20 cellular contexts compared by ENCODE assay signal in the genomic region with DNA sequence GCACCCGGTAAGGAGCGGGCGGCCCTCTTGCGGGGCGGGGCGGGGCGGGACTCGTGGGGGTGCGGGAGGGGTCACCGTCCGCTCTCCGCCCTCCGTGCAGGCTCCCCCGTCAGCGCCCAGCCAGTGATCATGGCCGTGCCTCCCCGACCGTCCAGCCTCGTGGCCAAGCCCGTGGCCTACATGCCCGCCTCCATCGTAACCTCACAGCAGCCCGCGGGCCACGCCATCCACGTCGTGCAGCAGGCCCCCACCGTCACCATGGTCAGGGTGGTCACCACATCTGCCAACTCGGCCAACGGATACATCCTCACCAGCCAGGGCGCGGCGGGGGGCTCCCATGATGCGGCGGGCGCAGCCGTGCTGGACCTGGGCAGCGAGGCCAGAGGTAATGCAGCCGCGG. TPM values are rescaled to one million over a fixed set of nuclear protein-coding genes. Genes with fewer than 3 reads are reported as not detected.
DNase-seq lines count a peak whose midpoint lies in the region; ATAC-seq, FAIRE-seq and TF ChIP-seq lines count a peak whose summit lies in the region.
"Had no signal": no experiment of that assay in that cellular context is flagged by ENCODE, and none has a peak within 500 bp of the region (broad histone marks: within the 10 kb centered on the region; RNA-seq: fewer than 3 reads in every experiment).

No MANE protein-coding gene starts in this region.

- H3K4ac ChIP-seq in H9 (ENCODE audit: low read depth, low read length) (no peak overlapping the region), neuronal stem cell (ENCODE audit: low read length) (no peak overlapping the region)

- H3K36me3 ChIP-seq in GM12878 (ENCODE audit: control insufficient read depth in 2 of 2, insufficient read depth in 2 of 2, low read length in 1 of 2) = peaks cover 11 to 33% of the 10 kb centered on the region in 2 experiments; a peak in 3 of 4 replicates
- peaks cover 59 to 93% of the 10 kb centered on the region in 2 donors for H3K36me3 ChIP-seq in neuronal stem cell (replicated peaks in 1 of 2; ENCODE audit: control insufficient read depth in 2 of 2, insufficient read depth in 2 of 2, low read length in 2 of 2)

- TF ChIP-seq RAD21 in GM12878 (IDR thresholded peaks at IDR 0.05; ENCODE audit: insufficient read depth, low read depth, low read length) = no peak

- H2BK120ac ChIP-seq in H9 (ENCODE audit: low read depth, low read length, poor library complexity, severe bottlenecking) (no peak overlapping the region), neuronal stem cell (ENCODE audit: low read depth, low read length) (no peak overlapping the region)

- no peak for TF ChIP-seq EP300 in GM12878 (IDR thresholded peaks at IDR 0.05; ENCODE audit: borderline replicate concordance in 1 of 2, control insufficient read depth in 1 of 2, low read depth in 2 of 2, low read length in 2 of 2)

- SMC1A ChIA-PET in GM12878 (lab: Charles Lee; ENCODE audit: uncharacterized antibody, unreplicated experiment) = no interaction called here

- H3K27ac ChIP-seq in H9 (ENCODE audit: insufficient read length, low read depth, low read length) (no peak overlapping the region), GM12878 (ENCODE audit: control insufficient read depth, insufficient read depth) (no peak overlapping the region), neuronal stem cell (replicated peaks; ENCODE audit: low read length) (no peak overlapping the region)
- H3K27ac ChIP-seq: BLaER1 treated with 17β-estradiol and CSF1 and Interleukin-3, amounts not matched to agents 10 nM and 100 nM; HL-60 had no signal

- intact Hi-C loops in GM12878 (cut with micrococcal nuclease; ENCODE audit: unreplicated experiment) = no loop called here

- no peak overlapping the region; the same call in 1 of the 2 replicates for H3K14ac ChIP-seq in H9 (ENCODE audit: insufficient read depth, low read length)
- no peak overlapping the region for H3K14ac ChIP-seq in neuronal stem cell (ENCODE audit: low read length)

- in situ Hi-C loops in GM12878 (cut with MboI) = no loop called here

- no peaks in the 10 kb centered on the region for H3K4me1 Mint-ChIP-seq in H9
- no peaks in the 10 kb centered on the region for H3K4me1 Mint-ChIP-seq in T-helper 17 cell
- no peaks in the 10 kb centered on the region for H3K4me1 Mint-ChIP-seq in activated CD4-positive, alpha-beta memory T cell treated with anti-CD3 and anti-CD28 coated beads, Interleukin-2, amount 10 ng/mL, durations not matched to agents 7 days and 5 days
- H3K4me1 Mint-ChIP-seq: GM23338 had no signal

- no peak overlapping the region for H2BK20ac ChIP-seq in H9 (ENCODE audit: low read depth, low read length, poor library complexity, severe bottlenecking)

- H3K27me3 Mint-ChIP-seq in H9 (ENCODE audit: low read depth) (no peaks in the 10 kb centered on the region), T-helper 17 cell (no peaks in the 10 kb centered on the region)
- no peaks in the 10 kb centered on the region for H3K27me3 Mint-ChIP-seq in activated CD4-positive, alpha-beta memory T cell treated with anti-CD3 and anti-CD28 coated beads, Interleukin-2, amount 10 ng/mL, durations not matched to agents 7 days and 5 days
- H3K27me3 Mint-ChIP-seq: B cell had no signal

- H3K9ac ChIP-seq in H9 (ENCODE audit: extremely low read depth, insufficient read length, low read length) (no peak overlapping the region), GM12878 (ENCODE audit: control insufficient read depth, insufficient read depth, low read length) (no peak overlapping the region), neuronal stem cell (ENCODE audit: low read depth, low read length, poor library complexity) (no peak overlapping the region)
- H3K9ac ChIP-seq: BLaER1 treated with 17β-estradiol and CSF1 and Interleukin-3, amounts not matched to agents 10 nM and 100 nM had no signal

- peak overlapping the region; percentile 77 for H4K5ac ChIP-seq in H9 (ENCODE audit: insufficient read length, low read depth, low read length)

- H2BK5ac ChIP-seq in H9 (ENCODE audit: insufficient read length, low read length) = no peak overlapping the region
- H2BK5ac ChIP-seq in neuronal stem cell (ENCODE audit: low read length) = peak overlapping the region; percentile 87

- H2AFZ ChIP-seq in H9 (ENCODE audit: low read length) = no peak overlapping the region
- H2AFZ ChIP-seq in GM12878 (ENCODE audit: control insufficient read depth, low read depth, low read length) = no peak overlapping the region
- H2AFZ ChIP-seq in neuronal stem cell (ENCODE audit: low read length) = no peak overlapping the region
- H2AFZ ChIP-seq: GM23338 had no signal

- H3K56ac ChIP-seq in H9 (ENCODE audit: insufficient read length, low read depth, low read length) = no peak overlapping the region

- no peak overlapping the region for H2BK15ac ChIP-seq in H9 (ENCODE audit: low read depth, low read length)
- H2BK15ac ChIP-seq in neuronal stem cell (ENCODE audit: low read length) = no peak overlapping the region

- no TSS peak for BruUV-seq in GM12878 (replicated peaks; lab: Mats Ljungman, UMichigan)

- H3K27me3 ChIP-seq in H9 (ENCODE audit: insufficient read depth, low read length) = no peaks in the 10 kb centered on the region
- H3K27me3 ChIP-seq in GM12878 (replicated peaks in 1 of 2; ENCODE audit: control insufficient read depth in 2 of 2, insufficient read depth in 2 of 2, low read length in 1 of 2) = no peaks in the 10 kb centered on the region
- H3K27me3 ChIP-seq in neuronal stem cell (ENCODE audit: control insufficient read depth in 3 of 3, insufficient read depth in 3 of 3, low read depth in 1 of 3, low read length in 3 of 3) = no peaks in the 10 kb centered on the region
- H3K27me3 ChIP-seq: BLaER1 treated with 17β-estradiol and CSF1 and Interleukin-3, amounts not matched to agents 10 nM and 100 nM had no signal

- no peaks in the 10 kb centered on the region for H3K4me1 ChIP-seq in H9 (ENCODE audit: insufficient read depth, low read length)
- H3K4me1 ChIP-seq in GM12878 (ENCODE audit: control insufficient read depth, insufficient read depth, low read length) = no peaks in the 10 kb centered on the region
- no peaks in the 10 kb centered on the region for H3K4me1 ChIP-seq in neuronal stem cell (ENCODE audit: control insufficient read depth in 2 of 2, insufficient read depth in 1 of 2, low read depth in 1 of 2, low read length in 2 of 2)
- H3K4me1 ChIP-seq: BLaER1 treated with 17β-estradiol and CSF1 and Interleukin-3, amounts not matched to agents 10 nM and 100 nM had no signal

- H2BK12ac ChIP-seq in H9 (ENCODE audit: insufficient read length, low read depth, low read length) (no peak overlapping the region), neuronal stem cell (ENCODE audit: low read length) (no peak overlapping the region)

- no peak for FAIRE-seq in GM12878 (lab: Jason Lieb, UNC)
- FAIRE-seq in urothelium cell line (lab: Jason Lieb, UNC) = peak; percentile 94
- FAIRE-seq: GM12891, GM19239, H54 had no signal

- H3K36me3 Mint-ChIP-seq in H9 (ENCODE audit: insufficient read depth in 1 of 3, low read depth in 3 of 3) (peaks cover 14 to 21% (median 19%) of the 10 kb centered on the region in 3 experiments; a peak in 6 of 7 replicates), T-helper 17 cell (ENCODE audit: low read depth) (peaks cover 2% of the 10 kb centered on the region)
- peaks cover 36% of the 10 kb centered on the region for H3K36me3 Mint-ChIP-seq in activated CD4-positive, alpha-beta memory T cell treated with anti-CD3 and anti-CD28 coated beads, Interleukin-2, amount 10 ng/mL, durations not matched to agents 7 days and 5 days (ENCODE audit: low read depth)

- no peaks in the 10 kb centered on the region for H3K9me3 ChIP-seq in H9 (ENCODE audit: control insufficient read depth, low read depth, low read length)
- no peaks in the 10 kb centered on the region for H3K9me3 ChIP-seq in GM12878 (replicated peaks; ENCODE audit: control insufficient read depth, insufficient read depth, low read length)
- H3K9me3 ChIP-seq in neuronal stem cell (replicated peaks in 1 of 2; ENCODE audit: control insufficient read depth in 2 of 2, insufficient read depth in 1 of 2, low read depth in 1 of 2, low read length in 2 of 2) = no peaks in the 10 kb centered on the region
- no peaks in the 10 kb centered on the region for H3K9me3 ChIP-seq in T-helper 17 cell (ENCODE audit: control insufficient read depth, low read length, poor library complexity, severe bottlenecking)
- H3K9me3 ChIP-seq: BLaER1 treated with 17β-estradiol and CSF1 and Interleukin-3, amounts not matched to agents 10 nM and 100 nM had no signal

- H3K27ac Mint-ChIP-seq in H9 (no peak overlapping the region), T-helper 17 cell (no peak overlapping the region)
- H3K27ac Mint-ChIP-seq in activated CD4-positive, alpha-beta memory T cell treated with anti-CD3 and anti-CD28 coated beads, Interleukin-2, amount 10 ng/mL, durations not matched to agents 7 days and 5 days = no peak overlapping the region
- H3K27ac Mint-ChIP-seq: B cell; CD8-positive, alpha-beta T cell; GM23338; HFFc6 had no signal

- H3K4me3 Mint-ChIP-seq in H9 (no peak overlapping the region), T-helper 17 cell (no peak overlapping the region)
- no peak overlapping the region for H3K4me3 Mint-ChIP-seq in activated CD4-positive, alpha-beta memory T cell treated with anti-CD3 and anti-CD28 coated beads, Interleukin-2, amount 10 ng/mL, durations not matched to agents 7 days and 5 days
- H3K4me3 Mint-ChIP-seq: B cell; CD8-positive, alpha-beta T cell; GM23338; HFFc6 had no signal

- H3K9me3 Mint-ChIP-seq in H9 = no peaks in the 10 kb centered on the region
- no peaks in the 10 kb centered on the region for H3K9me3 Mint-ChIP-seq in activated CD4-positive, alpha-beta memory T cell treated with anti-CD3 and anti-CD28 coated beads, Interleukin-2, amount 10 ng/mL, durations not matched to agents 7 days and 5 days
- H3K9me3 Mint-ChIP-seq: CD8-positive, alpha-beta T cell; GM23338; HFFc6 had no signal

- H3K79me2 ChIP-seq in H9 (ENCODE audit: insufficient read depth, low read length) = no peaks in the 10 kb centered on the region
- H3K79me2 ChIP-seq in GM12878 (ENCODE audit: control insufficient read depth, insufficient read depth, low read length) = no peaks in the 10 kb centered on the region

- H3K18ac ChIP-seq in H9 (ENCODE audit: insufficient read length, low read depth, low read length) = no peak overlapping the region
- no peak overlapping the region for H3K18ac ChIP-seq in neuronal stem cell (ENCODE audit: low read length)

- H3K23me2 ChIP-seq in H9 (ENCODE audit: insufficient read length, low read depth, low read length, poor library complexity, severe bottlenecking) = no peaks in the 10 kb centered on the region

- no peak overlapping the region for H3K23ac ChIP-seq in H9 (ENCODE audit: insufficient read length, low read depth, low read length)
- H3K23ac ChIP-seq in neuronal stem cell (ENCODE audit: low read depth, low read length, poor library complexity) = no peak overlapping the region

- no peak for ATAC-seq in GM12878
- no peak for ATAC-seq in T-helper 17 cell
- ATAC-seq: CD8-positive, alpha-beta T cell; GM23338; HCT116 had no signal

- CTCF ChIA-PET in GM12878 (lab: Yijun Ruan, JAX) = no interaction called here
- CTCF ChIA-PET in activated CD4-positive, alpha-beta memory T cell treated with anti-CD3 and anti-CD28 coated beads, Interleukin-2, amount 10 ng/mL, durations not matched to agents 7 days and 5 days (lab: Charles Lee) = no interaction called here

- no peak overlapping the region for H4K8ac ChIP-seq in H9 (replicated peaks; ENCODE audit: insufficient read length, low read depth, low read length)
- H4K8ac ChIP-seq in neuronal stem cell (ENCODE audit: low read depth, low read length) = no peak overlapping the region

- H3K79me1 ChIP-seq in H9 (ENCODE audit: insufficient read depth, low read depth, low read length, poor library complexity, severe bottlenecking) (no peaks in the 10 kb centered on the region), neuronal stem cell (ENCODE audit: low read depth, low read length) (peaks cover 4% of the 10 kb centered on the region)

- TF ChIP-seq CTCF in H9 (conservative IDR thresholded peaks at IDR 0.05) = no peak
- no peak for TF ChIP-seq CTCF in GM12878 (IDR thresholded peaks at IDR 0.05 in 2 of 3, conservative IDR thresholded peaks at IDR 0.05 in 1 of 3; ENCODE audit: control insufficient read depth in 2 of 3, extremely low read depth in 1 of 3, insufficient read depth in 1 of 3, low read depth in 3 of 3, low read length in 3 of 3)

- H4K20me1 ChIP-seq in H9 (ENCODE audit: control insufficient read depth, insufficient read depth, insufficient read length) (no peaks in the 10 kb centered on the region), GM12878 (ENCODE audit: control insufficient read depth, insufficient read depth) (no peaks in the 10 kb centered on the region)

- peak; percentile 48; the same call in 1 of the 2 replicates for TF ChIP-seq POLR2A in GM12878 (IDR thresholded peaks at IDR 0.05; ENCODE audit: low read depth, low read length)

- H2AK5ac ChIP-seq in H9 (ENCODE audit: insufficient read length, low read length) (no peak overlapping the region), neuronal stem cell (ENCODE audit: low read depth, low read length) (no peak overlapping the region)

- RAD21 ChIA-PET in GM12878 (lab: Charles Lee; ENCODE audit: unreplicated experiment) = no interaction called here

- no peak overlapping the region for H3K4me3 ChIP-seq in GM12878
- H3K4me3 ChIP-seq in neuronal stem cell (ENCODE audit: low read length in 2 of 2) = no peak overlapping the region
- H3K4me3 ChIP-seq: BLaER1 treated with 17β-estradiol and CSF1 and Interleukin-3, amounts not matched to agents 10 nM and 100 nM; GM23338 had no signal

- no peak overlapping the region for H4K91ac ChIP-seq in H9 (ENCODE audit: insufficient read length, low read depth, low read length)
- H4K91ac ChIP-seq in neuronal stem cell (ENCODE audit: low read depth, low read length, poor library complexity) = no peak overlapping the region

- no peak overlapping the region for H3K4me2 ChIP-seq in H9 (ENCODE audit: insufficient read depth, insufficient read length, low read length)
- no peak overlapping the region for H3K4me2 ChIP-seq in GM12878 (ENCODE audit: control insufficient read depth, insufficient read depth)
- H3K4me2 ChIP-seq in neuronal stem cell (ENCODE audit: insufficient read depth, low read length, poor library complexity, severe bottlenecking) = no peak overlapping the region
- H3K4me2 ChIP-seq: BLaER1 treated with 17β-estradiol and CSF1 and Interleukin-3, amounts not matched to agents 10 nM and 100 nM; GM23338 had no signal

- no peak overlapping the region for H3T11ph ChIP-seq in H9 (ENCODE audit: low read length)

- POLR2A ChIA-PET in GM12878 (lab: Charles Lee) = no interaction called here
- POLR2A ChIA-PET in activated CD4-positive, alpha-beta memory T cell treated with anti-CD3 and anti-CD28 coated beads, Interleukin-2, amount 10 ng/mL, durations not matched to agents 7 days and 5 days (lab: Charles Lee) = no interaction called here

- no peak for DNase-seq in H9
- DNase-seq in GM12878 (ENCODE audit: low read depth, low spot score) = no peak
- no peak for DNase-seq in neuronal stem cell (ENCODE audit: low spot score)
- DNase-seq in urothelium cell line (ENCODE audit: low spot score) = no peak
- no peak for DNase-seq in T-helper 17 cell
- no peak for DNase-seq in activated CD4-positive, alpha-beta memory T cell treated with anti-CD3 and anti-CD28 coated beads, Interleukin-2, amount 10 ng/mL, durations not matched to agents 7 days and 5 days
- no peak for DNase-seq in amygdala (lab: John Stamatoyannopoulos, UW)
- DNase-seq: Calu3; CD8-positive, alpha-beta T cell; DMS79 treated with DMSO at 0.1 percent for 48 hours; HFFc6; IMR-90 had no signal

- no CpG with 5 or more reads among the region's 40 CpGs for WGBS in H9 (ENCODE audit: extremely low coverage, insufficient read length, low lambda C conversion rate)
- WGBS in GM12878 (ENCODE audit: insufficient coverage, insufficient replicate concordance, low lambda C conversion rate, missing lambda C conversion rate) = 96% methylated on average over 35 of the region's 40 CpGs
- no CpG with 5 or more reads among the region's 40 CpGs for WGBS in neuronal stem cell (ENCODE audit: extremely low coverage in 2 of 2, insufficient read length in 2 of 2, insufficient replicate concordance in 1 of 2), 2 donors

RNA-seq across cellular contexts. Expression of gene AP5Z1, which starts 16.2 kb away (rescaled TPM):
- total RNA-seq in H9 (2021) (38.3 and 39.2 TPM in 2 replicates), GM12878 (2014; rRNA removed) (18.5 and 28.5 TPM in 2 replicates), GM12878 (2014; rRNA removed; fragmentation: Illumina TruSeq; extraction: Trizol) (6.6 and 7.6 TPM in 2 replicates), GM12878 (2021) (35.3 and 43.4 TPM in 2 replicates), T-helper 17 cell (100 to 1,000 TPM in 1 of 2 donors, 10 to 100 TPM in 1; 87.6 to 112 TPM)
- total RNA-seq in GM12878 (2013; cell fraction: nucleolus; rRNA removed) = 44.4 and 49.6 TPM in 2 replicates
- polyA plus RNA-seq in GM12878 (2011; ENCODE audit: low read depth) = 6.4 TPM
- polyA plus RNA-seq in GM12878 (2011; rRNA removed) (4.1 and 10.4 TPM in 2 replicates), GM12878 (2014; fragmentation: Illumina TruSeq; extraction: Trizol) (1.1 and 4.8 TPM in 2 replicates), GM12878 (2014; fragmentation: Nextera tagmentation; extraction: Ambion mirVana) (1 to 10 TPM in 1 of 2 experiments, under 1 TPM in 1; 0.37 to 2.2 TPM), GM12878 (2014; rRNA removed) (40.5 and 46.1 TPM in 2 replicates), GM12878 (2016; fragmentation: Nextera tagmentation; extraction: Ambion mirVana) (10 to 100 TPM; 29.2 to 33.8 TPM)
- polyA plus RNA-seq in GM12878 (2011; cell fraction: cytosol; rRNA removed) = 12.6 and 22.6 TPM in 2 replicates
- polyA plus RNA-seq in GM12878 (2011; cell fraction: nucleus; rRNA removed) = 137 and 174 TPM in 2 replicates
- 27.1 and 35.0 TPM in 2 replicates for polyA plus RNA-seq in GM12878 (2012)
- polyA minus RNA-seq in GM12878 (2011; rRNA and poly(A)+ RNA removed) = 6.1 and 12.3 TPM in 2 replicates
- polyA minus RNA-seq in GM12878 (2011; cell fraction: cytosol; rRNA and poly(A)+ RNA removed) = 8.3 and 10.4 TPM in 2 replicates
- 41.2 and 66.5 TPM in 2 replicates for polyA minus RNA-seq in GM12878 (2011; cell fraction: nucleus; rRNA and poly(A)+ RNA removed)
- polyA plus RNA-seq in neuronal stem cell (2013, experiment 1 of 2) = 6.0 TPM
- polyA plus RNA-seq in neuronal stem cell (2013, experiment 2 of 2) = 6.1 TPM
- total RNA-seq in activated CD4-positive, alpha-beta memory T cell treated with anti-CD3 and anti-CD28 coated beads, Interleukin-2, amount 10 ng/mL, durations not matched to agents 7 days and 5 days = 10 to 100 TPM; 57.5 to 60.6 TPM
